In the genomic region with DNA sequence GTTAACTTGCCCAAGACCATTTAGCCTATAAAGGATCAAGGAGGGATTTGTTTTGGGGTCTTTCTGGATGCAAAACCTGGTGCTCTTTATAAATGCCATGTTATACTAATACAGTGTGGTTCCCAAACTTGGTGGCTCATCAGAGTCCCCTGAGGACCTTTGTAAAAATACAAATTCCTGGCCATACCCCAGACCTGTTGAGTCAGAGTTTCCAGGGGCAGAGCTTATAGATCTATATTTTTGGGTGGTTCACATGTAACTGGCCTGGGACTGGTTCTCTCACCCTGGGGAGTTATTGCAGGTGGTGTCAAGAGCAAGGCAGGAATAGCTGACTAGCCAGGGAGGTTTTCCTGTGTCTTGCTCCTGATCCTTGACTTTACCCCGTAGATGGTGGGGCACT, we compare ENCODE assay signal across 32 cellular contexts.
"Had no signal": no experiment of that assay in that cellular context is flagged by ENCODE, and none has a peak within 500 bp of the region (broad histone marks: within the 10 kb centered on the region; RNA-seq: fewer than 3 reads in every experiment).

No MANE protein-coding gene starts in this region.

- H3K27ac ChIP-seq: ascending aorta, cardiac muscle cell, colonic mucosa, dorsolateral prefrontal cortex, hepatocyte, pancreas, right atrium auricular region, stomach, thyroid gland, upper lobe of right lung had no signal

- H3K4me3 Mint-ChIP-seq: activated CD4-positive, alpha-beta memory T cell treated with anti-CD3 and anti-CD28 coated beads for 36 hours; activated naive CD4-positive, alpha-beta T cell treated with anti-CD3 and anti-CD28 coated beads, Interleukin-2, amount 10 ng/mL, durations not matched to agents 7 days and 5 days; activated naive CD8-positive, alpha-beta T cell treated with anti-CD3 and anti-CD28 coated beads, Interleukin-2, amount 10 ng/mL, durations not matched to agents 7 days and 5 days; brain; mesothelial cell of epicardium; stimulated activated memory B cell treated with anti-CD40 and anti-IgM and Interleukin-4, amounts not matched to agents 10 μg/mL and 1 μg/mL and 100 μg/mL, for 72 hours; T-cell; T-helper 2 cell treated with Interferon-gamma antibody and Interleukin-4, amounts not matched to agents 5 μg/mL and 100 μg/mL, for 36 hours had no signal

- H3K27me3 Mint-ChIP-seq: activated naive CD4-positive, alpha-beta T cell treated with anti-CD3 and anti-CD28 coated beads, Interleukin-2, amount 10 ng/mL, durations not matched to agents 7 days and 5 days; brain; naive B cell; stimulated activated memory B cell treated with anti-CD40 and anti-IgM and Interleukin-4, amounts not matched to agents 10 μg/mL and 1 μg/mL and 100 μg/mL, for 72 hours; T-cell had no signal

- H3K9me3 ChIP-seq: ascending aorta, colonic mucosa, pancreas, right atrium auricular region, stomach, thyroid gland, upper lobe of right lung had no signal

- H3K27ac Mint-ChIP-seq: activated CD4-positive, alpha-beta memory T cell treated with anti-CD3 and anti-CD28 coated beads for 36 hours; activated naive CD4-positive, alpha-beta T cell treated with anti-CD3 and anti-CD28 coated beads, Interleukin-2, amount 10 ng/mL, durations not matched to agents 7 days and 5 days; activated naive CD8-positive, alpha-beta T cell treated with anti-CD3 and anti-CD28 coated beads, Interleukin-2, amount 10 ng/mL, durations not matched to agents 7 days and 5 days; mesothelial cell of epicardium; T-cell; T-helper 2 cell treated with Interferon-gamma antibody and Interleukin-4, amounts not matched to agents 5 μg/mL and 100 μg/mL, for 36 hours had no signal

- H3K4me1 ChIP-seq: ascending aorta, colonic mucosa, pancreas, right atrium auricular region, stomach, thyroid gland, upper lobe of right lung had no signal

- H3K36me3 ChIP-seq: ascending aorta, cardiac muscle cell, colonic mucosa, pancreas, right atrium auricular region, stomach, thyroid gland, upper lobe of right lung had no signal

- H3K36me3 Mint-ChIP-seq: activated CD4-positive, alpha-beta memory T cell treated with anti-CD3 and anti-CD28 coated beads for 36 hours; activated naive CD4-positive, alpha-beta T cell treated with anti-CD3 and anti-CD28 coated beads, Interleukin-2, amount 10 ng/mL, durations not matched to agents 7 days and 5 days; naive B cell; stimulated activated memory B cell treated with anti-CD40 and anti-IgM and Interleukin-4, amounts not matched to agents 10 μg/mL and 1 μg/mL and 100 μg/mL, for 72 hours; T-cell had no signal

- H3K4me3 ChIP-seq: ascending aorta, cardiac muscle cell, colonic mucosa, dorsolateral prefrontal cortex, hepatocyte, pancreas, right atrium auricular region, smooth muscle cell, stomach, thyroid gland, upper lobe of right lung had no signal

- DNase-seq: activated CD4-positive, alpha-beta memory T cell treated with anti-CD3 and anti-CD28 coated beads for 36 hours; activated CD4-positive, alpha-beta T cell treated with anti-CD3 and anti-CD28 coated beads for 48 hours; activated CD8-positive, alpha-beta memory T cell treated with anti-CD3 and anti-CD28 coated beads, Interleukin-2, amount 50 U/mL, for 4 hours; activated gamma-delta T cell; activated naive CD4-positive, alpha-beta T cell treated with anti-CD3 and anti-CD28 coated beads, Interleukin-2, amount 10 ng/mL, durations not matched to agents 7 days and 5 days; activated naive CD8-positive, alpha-beta T cell treated with anti-CD3 and anti-CD28 coated beads, Interleukin-2, amount 10 ng/mL, durations not matched to agents 7 days and 5 days; activated T-cell treated with anti-CD3 and anti-CD28 coated beads, Interleukin-2, amount 50 U/mL, for 1 hour; cerebellar nuclear complex; colonic mucosa; dorsolateral prefrontal cortex; effector memory CD4-positive, alpha-beta T cell; glutamatergic neuron; nucleus accumbens; pancreas; stimulated activated CD4-positive, alpha-beta T cell treated with anti-CD3 and anti-CD28 coated beads, Interleukin-1b, Interleukin-23, amount 100 ng/mL, for 48 hours; stimulated activated CD4-positive, alpha-beta T cell treated with anti-CD3 and anti-CD28 coated beads, Interleukin-4, amount 100 ng/mL, for 4 hours; stimulated activated CD8-positive, alpha-beta memory T cell treated with anti-CD3 and anti-CD28 coated beads, Interleukin-4, amount 100 ng/mL, for 48 hours; stomach; T-cell; thyroid gland; upper lobe of right lung had no signal

- ATAC-seq: activated CD4-positive, CD25-positive, alpha-beta regulatory T cell treated with anti-CD3 and anti-CD28 coated beads, Interleukin-2, amount 50 U/mL, for 24 hours; pancreas; T-cell; upper lobe of right lung had no signal

- H3K9me3 Mint-ChIP-seq: activated CD4-positive, alpha-beta memory T cell treated with anti-CD3 and anti-CD28 coated beads for 36 hours; activated naive CD4-positive, alpha-beta T cell treated with anti-CD3 and anti-CD28 coated beads, Interleukin-2, amount 10 ng/mL, durations not matched to agents 7 days and 5 days; brain; mesothelial cell of epicardium; naive B cell; stimulated activated memory B cell treated with anti-CD40 and anti-IgM and Interleukin-4, amounts not matched to agents 10 μg/mL and 1 μg/mL and 100 μg/mL, for 72 hours; T-cell; T-helper 2 cell treated with Interferon-gamma antibody and Interleukin-4, amounts not matched to agents 5 μg/mL and 100 μg/mL, for 36 hours had no signal

- H3K4me1 Mint-ChIP-seq: activated naive CD4-positive, alpha-beta T cell treated with anti-CD3 and anti-CD28 coated beads, Interleukin-2, amount 10 ng/mL, durations not matched to agents 7 days and 5 days; brain; mesothelial cell of epicardium had no signal
